Comparison of ENCODE assay signal across 9 cellular contexts in the genomic region with DNA sequence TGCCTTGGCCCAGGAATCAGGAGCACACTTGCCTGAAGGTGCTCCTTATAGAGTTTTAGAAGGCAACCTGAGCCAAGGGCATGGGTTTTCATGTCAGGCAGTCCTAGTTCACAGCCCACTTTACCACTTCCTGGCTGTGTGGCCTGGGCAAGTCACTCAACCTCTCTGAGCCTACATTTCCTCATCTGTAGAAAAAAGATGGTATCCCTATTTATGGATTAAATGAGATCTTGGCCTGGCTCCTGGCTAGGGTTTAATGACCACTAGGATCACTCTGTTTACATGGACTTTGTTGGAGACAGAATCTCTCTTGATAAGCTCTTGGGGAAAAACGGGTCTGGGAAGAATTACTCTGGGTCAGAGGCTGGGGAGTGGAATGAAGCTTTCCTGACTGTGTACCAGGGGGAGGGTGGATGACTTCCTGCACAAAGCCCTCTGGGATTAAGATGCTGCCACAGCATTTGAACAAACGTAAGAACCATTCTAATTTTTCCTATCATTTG.
A peak's percentile ranks its signal among the peaks of the same experiment; 100 is the strongest.
DNase-seq lines count a peak whose midpoint lies in the region; ATAC-seq and TF ChIP-seq lines count a peak whose summit lies in the region.
"Had no signal": no experiment of that assay in that cellular context is flagged by ENCODE, and none has a peak within 500 bp of the region (broad histone marks: within the 10 kb centered on the region; RNA-seq: fewer than 3 reads in every experiment).

No MANE protein-coding gene starts in this region.

- peak overlapping the region; percentile 99 for H3K27ac ChIP-seq in subcutaneous abdominal adipose tissue (ENCODE audit: low read depth, low read length)

- peak overlapping the region; percentile 98 for H3K4me3 Mint-ChIP-seq in activated naive CD8-positive, alpha-beta T cell

- H3K9ac ChIP-seq in subcutaneous abdominal adipose tissue (ENCODE audit: low read length in 5 of 5) = peak overlapping the region; percentile 14 to 94 (median 73)

- no peaks in the 10 kb centered on the region for H3K9me3 Mint-ChIP-seq in activated naive CD8-positive, alpha-beta T cell (ENCODE audit: low read depth)

- in situ Hi-C loops in GM13976 (cut with MboI; ENCODE audit: low sequenced_read_pairs, unreplicated experiment) = no loop called here

- H3K4me1 Mint-ChIP-seq in activated naive CD8-positive, alpha-beta T cell (ENCODE audit: low read depth) = peaks cover 75% of the 10 kb centered on the region

- ATAC-seq in activated CD4-positive, CD25-positive, alpha-beta regulatory T cell treated with anti-CD3 and anti-CD28 coated beads, Interleukin-2, amount 50 U/mL, for 24 hours = no peak
- ATAC-seq in HG02642 (IDR thresholded peaks at IDR 0.05; ENCODE audit: poor library complexity, unreplicated experiment) (no peak), HG02798 (IDR thresholded peaks at IDR 0.05; ENCODE audit: poor library complexity, unreplicated experiment) (no peak)

- H3K27me3 Mint-ChIP-seq in activated naive CD8-positive, alpha-beta T cell = no peaks in the 10 kb centered on the region

- peak overlapping the region; percentile 98 for H3K27ac Mint-ChIP-seq in activated naive CD8-positive, alpha-beta T cell

- TF ChIP-seq CTCF in GM13976 (IDR thresholded peaks at IDR 0.05; ENCODE audit: borderline replicate concordance, control extremely low read depth, extremely low read depth, insufficient read depth, missing control alignments) = no peak

- H3K4me1 ChIP-seq in subcutaneous abdominal adipose tissue (ENCODE audit: control insufficient read depth in 5 of 5, insufficient read depth in 5 of 5, low read length in 5 of 5) = peaks cover 34 to 65% (median 54%) of the 10 kb centered on the region in 5 donors

- H3K36me3 ChIP-seq in subcutaneous abdominal adipose tissue (ENCODE audit: control insufficient read depth in 5 of 5, insufficient read depth in 5 of 5, low read length in 5 of 5) = no peaks in the 10 kb centered on the region

- H3K27me3 ChIP-seq in subcutaneous abdominal adipose tissue (ENCODE audit: control insufficient read depth in 5 of 5, insufficient read depth in 4 of 5, low read length in 5 of 5) = no peaks in the 10 kb centered on the region

- no peaks in the 10 kb centered on the region for H3K9me3 ChIP-seq in subcutaneous abdominal adipose tissue (ENCODE audit: control insufficient read depth in 5 of 5, low read length in 5 of 5)

- peak; percentile 48 for DNase-seq in activated CD4-positive, CD25-positive, alpha-beta regulatory T cell treated with anti-CD3 and anti-CD28 coated beads, Interleukin-2, amount 50 U/mL, for 72 hours
- DNase-seq in iris pigment epithelial cell (ENCODE audit: low read depth) (peak; percentile 70), GM13976 (ENCODE audit: low spot score) (no peak)
- DNase-seq: NCI-H2029 treated with DMSO at 0.1 percent for 48 hours had no signal

- peak overlapping the region; percentile 23 to 97 (median 91) for H3K4me3 ChIP-seq in subcutaneous abdominal adipose tissue (ENCODE audit: low read depth in 1 of 5, low read length in 5 of 5)

- H3K36me3 Mint-ChIP-seq in activated naive CD8-positive, alpha-beta T cell = no peaks in the 10 kb centered on the region
